8 cellular contexts compared by ENCODE assay signal in genomic region chr12:48716168-48716492, GRCh38. TPM values are rescaled to one million over a fixed set of nuclear protein-coding genes. Genes with fewer than 3 reads are reported as not detected.
A peak's percentile ranks its signal among the peaks of the same experiment; 100 is the strongest.
DNase-seq lines count a peak whose midpoint lies in the region; ATAC-seq and TF ChIP-seq lines count a peak whose summit lies in the region.

No MANE protein-coding gene starts in this region.

- no peaks in the 10 kb centered on the region for H3K27me3 ChIP-seq in vagina

- H3K27me3 Mint-ChIP-seq in brain (peaks cover 9% of the 10 kb centered on the region), memory B cell (no peaks in the 10 kb centered on the region)

- peak overlapping the region; percentile 96 to 99 (median 96) for H3K27ac Mint-ChIP-seq in brain
- peak overlapping the region; percentile 99 for H3K27ac Mint-ChIP-seq in memory B cell

- peaks cover 47% of the 10 kb centered on the region for H3K36me3 Mint-ChIP-seq in brain
- H3K36me3 Mint-ChIP-seq in memory B cell: peaks cover 23% of the 10 kb centered on the region

- TF ChIP-seq POLR2A in vagina (IDR thresholded peaks at IDR 0.05): no peak

- DNase-seq in Right ventricle myocardium inferior (ENCODE audit: missing footprints) (no peak), cardiac septum (ENCODE audit: low spot score) (no peak), memory B cell (ENCODE audit: low spot score in 2 of 2) (no peak), vagina (ENCODE audit: extremely low spot score in 2 of 2) (no peak), G401 (ENCODE audit: low spot score) (no peak), DMS53 treated with DMSO at 0.1 percent for 48 hours (lab: John Stamatoyannopoulos, UW; ENCODE audit: unreplicated experiment) (no peak), NK-92 (lab: John Stamatoyannopoulos, UW; ENCODE audit: unreplicated experiment) (no peak)

- no peaks in the 10 kb centered on the region for H3K9me3 ChIP-seq in vagina

- peak overlapping the region; percentile 91 for H3K27ac ChIP-seq in vagina

- in situ Hi-C loops in G401 (cut with HindIII; ENCODE audit: low sequenced_read_pairs): no loop called here

- peak; percentile 48 for ATAC-seq in Right ventricle myocardium inferior
- ATAC-seq in memory B cell (ENCODE audit: low read depth): peak; percentile 16

- H3K9me3 Mint-ChIP-seq in brain: peaks cover 9 to 21% (median 17%) of the 10 kb centered on the region in 5 experiments
- H3K9me3 Mint-ChIP-seq in memory B cell: peaks cover 10% of the 10 kb centered on the region

- peak overlapping the region; percentile 91 to 99 (median 93) for H3K4me3 Mint-ChIP-seq in brain
- H3K4me3 Mint-ChIP-seq in memory B cell: peak overlapping the region; percentile 95

- peaks cover 0 to 15% of the 10 kb centered on the region in 2 donors for H3K36me3 ChIP-seq in vagina

- peaks cover 29% of the 10 kb centered on the region for H3K4me1 ChIP-seq in vagina

- intact Hi-C loops in Right ventricle myocardium inferior (cut with DNase I) (loop anchor here (2.0 kb wide), 1 partner anchor 33 kb away; the partner anchor contains the start of gene KANSL2), cardiac septum (cut with DNase I) (loop anchor here (2.0 to 5.0 kb wide), 2 partner anchors 34 to 73 kb away; partner anchors contain the start of genes ADCY6 and KANSL2), vagina (cut with DNase I) (no loop called here)

- TF ChIP-seq CTCF in brain (conservative IDR thresholded peaks at IDR 0.05) (no peak), vagina (IDR thresholded peaks at IDR 0.05) (no peak)

- H3K4me3 ChIP-seq in vagina: peak overlapping the region; percentile 76 to 88

- H3K4me1 Mint-ChIP-seq in brain (peaks cover 46% of the 10 kb centered on the region), memory B cell (peaks cover 17% of the 10 kb centered on the region)

RNA-seq across cellular contexts. Expression of gene CCNT1, which starts 0.4 kb away (rescaled TPM):
- total RNA-seq in Right ventricle myocardium inferior (17.0 TPM), cardiac septum (23.5 TPM), vagina (58.4 TPM)
- polyA plus RNA-seq in brain (ENCODE audit: insufficient read depth, low read depth, low replicate concordance): 6.1 TPM
- total RNA-seq in G401 (2014; rRNA removed; shearing (Covaris generic)): 17.5 and 29.7 TPM in 2 replicates

RNA-seq across cellular contexts. Expression of gene KANSL2, which starts 34.1 kb away (rescaled TPM):
- total RNA-seq in Right ventricle myocardium inferior: 19.7 TPM
- 24.8 TPM for total RNA-seq in cardiac septum
- 19.5 TPM for polyA plus RNA-seq in brain (ENCODE audit: insufficient read depth, low read depth, low replicate concordance)
- total RNA-seq in vagina: 86.2 TPM
- total RNA-seq in G401 (2014; rRNA removed; shearing (Covaris generic)): 86.2 and 122 TPM in 2 replicates
